16 cellular contexts compared by ENCODE assay signal in the genomic region with DNA sequence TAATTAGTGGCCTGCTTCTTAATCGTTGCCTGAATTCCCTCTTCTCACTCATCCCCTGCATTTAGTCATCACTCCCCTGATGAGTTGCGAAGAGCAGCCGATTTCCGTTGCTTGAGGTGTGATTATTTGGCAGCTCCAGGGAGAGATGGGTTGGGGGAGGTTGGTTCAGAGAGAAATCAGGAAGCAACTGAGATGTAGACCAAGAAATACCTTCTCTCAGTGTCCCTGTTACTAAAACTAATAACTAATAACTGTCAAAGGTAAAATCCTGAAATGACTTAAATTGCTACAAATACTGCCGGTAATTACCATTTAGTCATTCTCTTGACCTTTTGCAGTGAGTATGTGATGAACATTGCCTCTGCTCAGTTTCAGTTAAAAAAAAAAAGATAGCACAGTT.
"Had no signal": no experiment of that assay in that cellular context is flagged by ENCODE, and none has a peak within 500 bp of the region (broad histone marks: within the 10 kb centered on the region; RNA-seq: fewer than 3 reads in every experiment).

No MANE protein-coding gene starts in this region.

- H3K27ac Mint-ChIP-seq: memory B cell; natural killer cell treated with Interleukin-12 subunit alpha and Interleukin-12 subunit beta and Interleukin-15 and Interleukin-18, amount 100 ng/mL, for 72 hours had no signal

- H3K9me3 Mint-ChIP-seq: natural killer cell treated with Interleukin-12 subunit alpha and Interleukin-12 subunit beta and Interleukin-15 and Interleukin-18, amount 100 ng/mL, for 72 hours had no signal

- H3K27me3 Mint-ChIP-seq: memory B cell had no signal

- ATAC-seq: heart left ventricle; natural killer cell treated with Interleukin-12 subunit alpha and Interleukin-12 subunit beta and Interleukin-15 and Interleukin-18, amount 100 ng/mL, for 72 hours; psoas muscle had no signal

- H3K4me3 Mint-ChIP-seq: memory B cell; natural killer cell treated with Interleukin-12 subunit alpha and Interleukin-12 subunit beta and Interleukin-15 and Interleukin-18, amount 100 ng/mL, for 72 hours had no signal

- DNase-seq: activated CD4-positive, alpha-beta T cell treated with anti-CD3 and anti-CD28 coated beads, Interleukin-2, amount 50 U/mL, for 48 hours; activated CD8-positive, alpha-beta memory T cell treated with anti-CD3 and anti-CD28 coated beads, Interleukin-2, amount 50 U/mL, for 48 hours; activated effector memory CD4-positive, alpha-beta T cell treated with anti-CD3 and anti-CD28 coated beads, Interleukin-2, amount 50 U/mL, for 16 hours; adrenal gland; effector CD4-positive, alpha-beta T cell; foreskin melanocyte; heart left ventricle; kidney; left ventricle myocardium inferior; occipital lobe; psoas muscle; stimulated activated CD4-positive, alpha-beta T cell treated with anti-CD3 and anti-CD28 coated beads, Interleukin-12 subunit alpha, Interleukin-12 subunit beta, amount 100 ng/mL, for 4 hours; T1000; upper lobe of left lung had no signal
